Comparison of ENCODE assay signal across 18 cellular contexts in genomic region chr6:167031082-167031709, GRCh38. TPM values are rescaled to one million over a fixed set of nuclear protein-coding genes. Genes with fewer than 3 reads are reported as not detected.
DNase-seq lines count a peak whose midpoint lies in the region; ATAC-seq, FAIRE-seq and TF ChIP-seq lines count a peak whose summit lies in the region.
"Had no signal": no experiment of that assay in that cellular context is flagged by ENCODE, and none has a peak within 500 bp of the region (broad histone marks: within the 10 kb centered on the region; RNA-seq: fewer than 3 reads in every experiment).

No MANE protein-coding gene starts in this region.

- 88 to 95% methylated on average over 2 to 6 of the region's 6 CpGs for WGBS in transverse colon (ENCODE audit: low coverage in 1 of 2), 2 donors

- H3K9me3 Mint-ChIP-seq in activated CD8-positive, alpha-beta memory T cell treated with anti-CD3 and anti-CD28 coated beads, Interleukin-2, amount 10 ng/mL, durations not matched to agents 7 days and 5 days (ENCODE audit: low read depth): no peaks in the 10 kb centered on the region
- H3K9me3 Mint-ChIP-seq in stimulated activated naive CD8-positive, alpha-beta T cell treated with anti-CD3 and anti-CD28 coated beads, Interleukin-15, Interleukin-2, amounts not matched to agents 100 ng/mL and 50 ng/mL, for 24 hours: no peaks in the 10 kb centered on the region
- H3K9me3 Mint-ChIP-seq: WTC11 had no signal

- TF ChIP-seq POLR2A in transverse colon (IDR thresholded peaks at IDR 0.05): no peak

- no peaks in the 10 kb centered on the region for H3K27me3 Mint-ChIP-seq in activated CD8-positive, alpha-beta memory T cell treated with anti-CD3 and anti-CD28 coated beads, Interleukin-2, amount 10 ng/mL, durations not matched to agents 7 days and 5 days
- no peaks in the 10 kb centered on the region for H3K27me3 Mint-ChIP-seq in stimulated activated naive CD8-positive, alpha-beta T cell treated with anti-CD3 and anti-CD28 coated beads, Interleukin-15, Interleukin-2, amounts not matched to agents 100 ng/mL and 50 ng/mL, for 24 hours

- in situ Hi-C loops in SK-MEL-5 (cut with HindIII; ENCODE audit: low pct_unique_long_range_greater_than_20kb, low sequenced_read_pairs): no loop called here
- in situ Hi-C loops in transverse colon (cut with MboI; ENCODE audit: low pct_ligation_motif_present in 1 of 4, low pct_unique_long_range_greater_than_20kb in 1 of 4, low sequenced_read_pairs in 3 of 4): no loop called here

- CTCF ChIA-PET in activated CD8-positive, alpha-beta memory T cell treated with anti-CD3 and anti-CD28 coated beads, Interleukin-2, amount 10 ng/mL, durations not matched to agents 7 days and 5 days (lab: Charles Lee): no interaction called here

- intact Hi-C loops in transverse colon (cut with DNase I; ENCODE audit: low total_unique reads): no loop called here

- peaks cover 13% of the 10 kb centered on the region for H3K4me1 Mint-ChIP-seq in activated CD8-positive, alpha-beta memory T cell treated with anti-CD3 and anti-CD28 coated beads, Interleukin-2, amount 10 ng/mL, durations not matched to agents 7 days and 5 days
- peaks cover 7% of the 10 kb centered on the region for H3K4me1 Mint-ChIP-seq in stimulated activated naive CD8-positive, alpha-beta T cell treated with anti-CD3 and anti-CD28 coated beads, Interleukin-15, Interleukin-2, amounts not matched to agents 100 ng/mL and 50 ng/mL, for 24 hours (ENCODE audit: low read depth)

- H3K9me3 ChIP-seq in transverse colon: no peaks in the 10 kb centered on the region
- H3K9me3 ChIP-seq: adrenal gland, heart left ventricle had no signal

- peaks cover 0 to 57% (median 8%) of the 10 kb centered on the region in 4 donors for H3K36me3 ChIP-seq in transverse colon

- ATAC-seq in activated CD8-positive, alpha-beta memory T cell treated with anti-CD3 and anti-CD28 coated beads, Interleukin-2, amount 10 ng/mL, durations not matched to agents 7 days and 5 days: peak; percentile 36
- ATAC-seq: PC-3, WTC11 had no signal

- H3K4me3 ChIP-seq in fibroblast of mammary gland (ENCODE audit: control insufficient read depth, low read depth, low read length): no peak overlapping the region
- H3K4me3 ChIP-seq in transverse colon: no peak overlapping the region
- H3K4me3 ChIP-seq: adrenal gland, heart left ventricle, smooth muscle cell had no signal

- H3K27me3 ChIP-seq in transverse colon: no peaks in the 10 kb centered on the region
- H3K27me3 ChIP-seq: adrenal gland, heart left ventricle had no signal

- H3K27ac ChIP-seq in transverse colon: no peak overlapping the region
- H3K27ac ChIP-seq: adrenal gland, heart left ventricle had no signal

- TF ChIP-seq EP300 in transverse colon (IDR thresholded peaks at IDR 0.05; ENCODE audit: low read depth): no peak

- H3K4me1 ChIP-seq in transverse colon: no peaks in the 10 kb centered on the region
- H3K4me1 ChIP-seq: heart left ventricle had no signal

- H3K27ac Mint-ChIP-seq in activated CD8-positive, alpha-beta memory T cell treated with anti-CD3 and anti-CD28 coated beads, Interleukin-2, amount 10 ng/mL, durations not matched to agents 7 days and 5 days: no peak overlapping the region
- peak overlapping the region; percentile 5 for H3K27ac Mint-ChIP-seq in stimulated activated naive CD8-positive, alpha-beta T cell treated with anti-CD3 and anti-CD28 coated beads, Interleukin-15, Interleukin-2, amounts not matched to agents 100 ng/mL and 50 ng/mL, for 24 hours
- H3K27ac Mint-ChIP-seq: WTC11 had no signal

- no peak overlapping the region for H3K4me3 Mint-ChIP-seq in activated CD8-positive, alpha-beta memory T cell treated with anti-CD3 and anti-CD28 coated beads, Interleukin-2, amount 10 ng/mL, durations not matched to agents 7 days and 5 days
- H3K4me3 Mint-ChIP-seq in stimulated activated naive CD8-positive, alpha-beta T cell treated with anti-CD3 and anti-CD28 coated beads, Interleukin-15, Interleukin-2, amounts not matched to agents 100 ng/mL and 50 ng/mL, for 24 hours: no peak overlapping the region
- H3K4me3 Mint-ChIP-seq: WTC11 had no signal

- H3K36me3 Mint-ChIP-seq in activated CD8-positive, alpha-beta memory T cell treated with anti-CD3 and anti-CD28 coated beads, Interleukin-2, amount 10 ng/mL, durations not matched to agents 7 days and 5 days: peaks cover 61% of the 10 kb centered on the region
- peaks cover 71% of the 10 kb centered on the region for H3K36me3 Mint-ChIP-seq in stimulated activated naive CD8-positive, alpha-beta T cell treated with anti-CD3 and anti-CD28 coated beads, Interleukin-15, Interleukin-2, amounts not matched to agents 100 ng/mL and 50 ng/mL, for 24 hours (ENCODE audit: low read depth)

- FAIRE-seq in urothelium cell line (lab: Jason Lieb, UNC): no peak
- FAIRE-seq: keratinocyte had no signal

- no peak for DNase-seq in activated CD8-positive, alpha-beta memory T cell treated with anti-CD3 and anti-CD28 coated beads, Interleukin-2, amount 10 ng/mL, durations not matched to agents 7 days and 5 days
- DNase-seq in activated CD8-positive, alpha-beta memory T cell treated with anti-CD3 and anti-CD28 coated beads, Interleukin-2, amount 50 U/mL, for 48 hours: no peak
- DNase-seq in SK-MEL-5 (ENCODE audit: low read depth, low spot score) (peak; percentile 50), fibroblast of mammary gland (ENCODE audit: low read depth) (peak; percentile 53), transverse colon (no peak), urothelium cell line (ENCODE audit: low spot score) (no peak), NCI-H2029 (lab: John Stamatoyannopoulos, UW) (no peak)
- DNase-seq: GF-D8, heart left ventricle, NCI-H1930, NCI-H526 treated with DMSO at 0.1 percent for 48 hours, occipital lobe, PC-3 had no signal

- TF ChIP-seq CTCF in fibroblast of mammary gland (conservative IDR thresholded peaks at IDR 0.05; ENCODE audit: control insufficient read depth, insufficient read depth, low read depth, low read length) (no peak), transverse colon (IDR thresholded peaks at IDR 0.05) (no peak)

RNA-seq across cellular contexts. Expression of gene CEP43, which starts 32.0 kb away (rescaled TPM):
- 10 to 100 TPM; 28.2 to 35.6 TPM for total RNA-seq in activated CD8-positive, alpha-beta memory T cell treated with anti-CD3 and anti-CD28 coated beads, Interleukin-2, amount 10 ng/mL, durations not matched to agents 7 days and 5 days
- total RNA-seq in SK-MEL-5 (2014; rRNA removed; shearing (Covaris generic)): 11.1 and 13.2 TPM in 2 replicates
- 6.2 and 8.5 TPM in 2 replicates for polyA plus RNA-seq in SK-MEL-5 (2015; cell fraction: cytosol; rRNA removed)
- 42.2 and 66.1 TPM in 2 replicates for polyA plus RNA-seq in SK-MEL-5 (2015; cell fraction: nucleus; rRNA removed)
- total RNA-seq in transverse colon: 10 to 100 TPM in 2 of 4 donors, 1 to 10 TPM in 2; 3.6 to 31.0 (median 14.3) TPM

Comparison
In these comparisons a context has a peak if more than half of its experiments do, and no peak if none do; other contexts are left out.
1. DNase-seq: peak in SK-MEL-5 (single experiment) and fibroblast of mammary gland (single experiment); none in activated CD8-positive, alpha-beta memory T cell treated with anti-CD3 and anti-CD28 coated beads, Interleukin-2, amount 10 ng/mL, durations not matched to agents 7 days and 5 days (single experiment), activated CD8-positive, alpha-beta memory T cell treated with anti-CD3 and anti-CD28 coated beads, Interleukin-2, amount 50 U/mL, for 48 hours (single experiment), transverse colon (single experiment), urothelium cell line (single experiment) and NCI-H2029 (single experiment).